1 cellular context compared by ENCODE assay signal in genomic region chr20:3811421-3812258, GRCh38.
TF ChIP-seq lines count a peak whose summit lies in the region.

No MANE protein-coding gene starts in this region.

TF ChIP-seq in GM12878, 131 proteins besides CTCF, POLR2A, EP300 and RAD21:
- TF ChIP-seq CBFB (IDR thresholded peaks at IDR 0.05; ENCODE audit: low read depth) (no peak), SPI1 (IDR thresholded peaks at IDR 0.05; ENCODE audit: borderline replicate concordance, insufficient read depth, low read depth, low read length) (no peak), USF1 (IDR thresholded peaks at IDR 0.05; ENCODE audit: borderline replicate concordance, extremely low read length, insufficient read depth, low read depth, low read length) (peak; percentile 62), CEBPB (IDR thresholded peaks at IDR 0.05; ENCODE audit: borderline replicate concordance in 1 of 2, low read depth in 2 of 2, low read length in 2 of 2) (no peak)
